In genomic region chr3:141812586-141812985, GRCh38 we compare ENCODE assay signal across 21 cellular contexts. TPM values are rescaled to one million over a fixed set of nuclear protein-coding genes. Genes with fewer than 3 reads are reported as not detected.
DNase-seq lines count a peak whose midpoint lies in the region; ATAC-seq and TF ChIP-seq lines count a peak whose summit lies in the region.
"Had no signal": no experiment of that assay in that cellular context is flagged by ENCODE, and none has a peak within 500 bp of the region (broad histone marks: within the 10 kb centered on the region; RNA-seq: fewer than 3 reads in every experiment).

No MANE protein-coding gene starts in this region.

- H3K36me3 ChIP-seq in BLaER1 (no peaks in the 10 kb centered on the region), GM23338 (ENCODE audit: insufficient read depth) (no peaks in the 10 kb centered on the region)
- H3K36me3 ChIP-seq: Peyer's patch had no signal

- CTCF ChIA-PET in activated naive CD4-positive, alpha-beta T cell treated with anti-CD3 and anti-CD28 coated beads for 36 hours (lab: Charles Lee): interaction anchor here (0.6 kb wide), 1 partner anchor 73 kb away, joined by 5 read pairs; no protein-coding TSS in a partner anchor

- peaks cover 10% of the 10 kb centered on the region; the same call in 1 of the 2 replicates for H3K9me3 ChIP-seq in BLaER1
- H3K9me3 ChIP-seq: Peyer's patch had no signal

- H3K4me1 ChIP-seq in BLaER1 (peaks cover 20% of the 10 kb centered on the region), GM23338 (ENCODE audit: insufficient read depth) (no peaks in the 10 kb centered on the region)
- H3K4me1 ChIP-seq: A549, Peyer's patch had no signal

- H3K27ac Mint-ChIP-seq in GM23338 (no peak overlapping the region), brain (peak overlapping the region in 3 of 5 experiments; percentile 75 to 90 (median 89)), CD14-positive monocyte (no peak overlapping the region)
- H3K27ac Mint-ChIP-seq in activated naive CD4-positive, alpha-beta T cell treated with anti-CD3 and anti-CD28 coated beads for 36 hours: no peak overlapping the region
- H3K27ac Mint-ChIP-seq: B cell; CD4-positive, alpha-beta T cell had no signal

- H3K27me3 Mint-ChIP-seq in GM23338 (ENCODE audit: insufficient read depth, low read depth, poor library complexity) (peaks cover 3% of the 10 kb centered on the region), brain (peaks cover 3% of the 10 kb centered on the region), CD14-positive monocyte (ENCODE audit: low read depth in 3 of 3) (peaks cover 0 to 2% (median 0%) of the 10 kb centered on the region in 3 donors)
- peaks cover 5% of the 10 kb centered on the region for H3K27me3 Mint-ChIP-seq in activated naive CD4-positive, alpha-beta T cell treated with anti-CD3 and anti-CD28 coated beads for 36 hours (ENCODE audit: low read depth)

- peaks cover 6% of the 10 kb centered on the region for H3K9me3 Mint-ChIP-seq in GM23338
- H3K9me3 Mint-ChIP-seq in brain: peaks cover 5 to 14% (median 7%) of the 10 kb centered on the region in 5 experiments
- peaks cover 6 to 14% (median 11%) of the 10 kb centered on the region in 7 donors for H3K9me3 Mint-ChIP-seq in CD14-positive monocyte
- H3K9me3 Mint-ChIP-seq in activated naive CD4-positive, alpha-beta T cell treated with anti-CD3 and anti-CD28 coated beads for 36 hours: peaks cover 4% of the 10 kb centered on the region

- no peak overlapping the region for H3K9ac ChIP-seq in BLaER1

- H3K4me2 ChIP-seq in BLaER1 (peak overlapping the region; percentile 65), GM23338 (no peak overlapping the region)
- H3K4me2 ChIP-seq: A549 had no signal

- DNase-seq in GM23338 (ENCODE audit: low spot score) (peak; percentile 40), lower leg skin (ENCODE audit: low spot score in 2 of 2) (peak; percentile 40 to 68), CD14-positive monocyte (ENCODE audit: low spot score) (no peak)
- no peak for DNase-seq in activated naive CD4-positive, alpha-beta T cell treated with anti-CD3 and anti-CD28 coated beads for 36 hours
- DNase-seq: CD4-positive, alpha-beta T cell; COR-L47; DND-41; Kasumi-1; NCI-H1694 treated with DMSO at 0.1 percent for 48 hours; NCI-H526; Peyer's patch; T-helper 1 cell had no signal

- TF ChIP-seq CTCF in GM23338 (conservative IDR thresholded peaks at IDR 0.05; ENCODE audit: low read depth in 2 of 2) (no peak), brain (conservative IDR thresholded peaks at IDR 0.05) (no peak), lower leg skin (IDR thresholded peaks at IDR 0.05) (no peak), CD14-positive monocyte (IDR thresholded peaks at IDR 0.05) (no peak)

- H3K4me3 ChIP-seq in BLaER1: no peak overlapping the region
- H3K4me3 ChIP-seq in GM23338: no peak overlapping the region
- H3K4me3 ChIP-seq in lower leg skin (ENCODE audit: low read depth, poor library complexity, severe bottlenecking): no peak overlapping the region
- H3K4me3 ChIP-seq: A549, Peyer's patch had no signal

- H3K79me2 ChIP-seq in GM23338 (replicated peaks; ENCODE audit: insufficient read depth): no peaks in the 10 kb centered on the region

- H3K36me3 Mint-ChIP-seq in GM23338 (ENCODE audit: low read depth) (no peaks in the 10 kb centered on the region), brain (no peaks in the 10 kb centered on the region), CD14-positive monocyte (peaks cover 0 to 3% of the 10 kb centered on the region in 2 donors)
- no peaks in the 10 kb centered on the region for H3K36me3 Mint-ChIP-seq in activated naive CD4-positive, alpha-beta T cell treated with anti-CD3 and anti-CD28 coated beads for 36 hours (ENCODE audit: low read depth)

- H3K4me1 Mint-ChIP-seq in GM23338: no peaks in the 10 kb centered on the region
- peaks cover 26% of the 10 kb centered on the region for H3K4me1 Mint-ChIP-seq in brain
- H3K4me1 Mint-ChIP-seq in CD14-positive monocyte: peaks cover 17% of the 10 kb centered on the region
- H3K4me1 Mint-ChIP-seq in activated naive CD4-positive, alpha-beta T cell treated with anti-CD3 and anti-CD28 coated beads for 36 hours (ENCODE audit: low read depth): no peaks in the 10 kb centered on the region
- H3K4me1 Mint-ChIP-seq: B cell had no signal

- H2AFZ ChIP-seq in GM23338: no peak overlapping the region

- 25 to 60% methylated on average over 4 of the region's 4 CpGs for WGBS in lower leg skin, 2 donors

- intact Hi-C loops in lower leg skin (cut with DNase I; ENCODE audit: low total_unique reads): no loop called here
- intact Hi-C loops in CD14-positive monocyte (cut with micrococcal nuclease): no loop called here
- intact Hi-C loops in activated naive CD4-positive, alpha-beta T cell treated with anti-CD3 and anti-CD28 coated beads for 36 hours (cut with micrococcal nuclease): no loop called here

- H3K27me3 ChIP-seq in BLaER1: no peaks in the 10 kb centered on the region
- no peaks in the 10 kb centered on the region for H3K27me3 ChIP-seq in GM23338 (ENCODE audit: insufficient read depth)
- H3K27me3 ChIP-seq: Peyer's patch had no signal

- ATAC-seq in GM23338: no peak
- ATAC-seq in HG02571 (IDR thresholded peaks at IDR 0.05; ENCODE audit: unreplicated experiment): no peak
- ATAC-seq: A549, HCT116 had no signal

- H4K20me1 ChIP-seq in BLaER1 (no peaks in the 10 kb centered on the region), GM23338 (replicated peaks; ENCODE audit: insufficient read depth) (no peaks in the 10 kb centered on the region)

- H3K4me3 Mint-ChIP-seq in GM23338: no peak overlapping the region
- no peak overlapping the region for H3K4me3 Mint-ChIP-seq in brain
- H3K4me3 Mint-ChIP-seq in CD14-positive monocyte: no peak overlapping the region
- H3K4me3 Mint-ChIP-seq in activated naive CD4-positive, alpha-beta T cell treated with anti-CD3 and anti-CD28 coated beads for 36 hours: no peak overlapping the region
- H3K4me3 Mint-ChIP-seq: B cell; CD4-positive, alpha-beta T cell had no signal

- no peak overlapping the region for H3K27ac ChIP-seq in BLaER1
- H3K27ac ChIP-seq in GM23338 (ENCODE audit: low read depth): no peak overlapping the region
- H3K27ac ChIP-seq: A549, Peyer's patch had no signal

- H3F3A ChIP-seq in GM23338 (replicated peaks; ENCODE audit: low read depth): no peaks in the 10 kb centered on the region

- TF ChIP-seq POLR2A in lower leg skin (IDR thresholded peaks at IDR 0.05): no peak

- no peaks in the 10 kb centered on the region for H3K9me2 ChIP-seq in GM23338 (ENCODE audit: insufficient read depth)

TF ChIP-seq in GM23338, 12 proteins besides CTCF, POLR2A, EP300 and RAD21 (continues in another document):
- no peak for TF ChIP-seq ZNF114 (CRISPR knock-in tag; IDR thresholded peaks at IDR 0.05)
- TF ChIP-seq CREB1 (CRISPR knock-in tag; IDR thresholded peaks at IDR 0.05; ENCODE audit: low read depth): no peak
- no peak for TF ChIP-seq NANOG (IDR thresholded peaks at IDR 0.05; ENCODE audit: borderline replicate concordance)
- no peak for TF ChIP-seq JUNB (IDR thresholded peaks at IDR 0.05; ENCODE audit: unreplicated experiment)
- TF ChIP-seq EZH2 (IDR thresholded peaks at IDR 0.05; ENCODE audit: low read depth, unreplicated experiment): no peak
- no peak for TF ChIP-seq REST (IDR thresholded peaks at IDR 0.05; ENCODE audit: unreplicated experiment)
- no peak for TF ChIP-seq ZNF331 (CRISPR knock-in tag; IDR thresholded peaks at IDR 0.05; ENCODE audit: low read depth)
- TF ChIP-seq POLR2AphosphoS5 (IDR thresholded peaks at IDR 0.05; ENCODE audit: low read depth): no peak

RNA-seq across cellular contexts. Expression of gene GRK7, which starts 49.4 kb away (rescaled TPM):
- not detected in 2 replicates for total RNA-seq in GM23338 (2014; rRNA removed; shearing (Covaris generic))
- not detected in 2 replicates for polyA plus RNA-seq in GM23338 (2016; fragmentation: Nextera tagmentation; extraction: Ambion mirVana)
- not detected for polyA plus RNA-seq in brain (ENCODE audit: insufficient read depth, low read depth, low replicate concordance)
- total RNA-seq in lower leg skin: under 1 TPM in 1 of 4 donors, not detected in 3; 0.34 TPM
- under 1 TPM in 1 of 2 donors, not detected in 1; 0.07 TPM for polyA plus RNA-seq in CD14-positive monocyte
- not detected for total RNA-seq in activated naive CD4-positive, alpha-beta T cell treated with anti-CD3 and anti-CD28 coated beads for 36 hours
- total RNA-seq: B cell, H1, MCF 10A, OCI-LY7, Peyer's patch had no signal
- polyA plus RNA-seq: H1 had no signal

Comparison
In these comparisons a context has a peak if more than half of its experiments do, and no peak if none do; other contexts are left out.
1. DNase-seq: peak in GM23338 (single experiment) and lower leg skin (2 of 2); none in CD14-positive monocyte (single experiment) and activated naive CD4-positive, alpha-beta T cell treated with anti-CD3 and anti-CD28 coated beads for 36 hours (single experiment).
2. H3K27ac Mint-ChIP-seq: peak in brain (3 of 5); none in GM23338 (single experiment), CD14-positive monocyte (0 of 7) and activated naive CD4-positive, alpha-beta T cell treated with anti-CD3 and anti-CD28 coated beads for 36 hours (single experiment).